In genomic region chr20:33609504-33609903, GRCh38 we compare ENCODE assay signal across 27 cellular contexts. TPM values are rescaled to one million over a fixed set of nuclear protein-coding genes. Genes with fewer than 3 reads are reported as not detected.
"Had no signal": no experiment of that assay in that cellular context is flagged by ENCODE, and none has a peak within 500 bp of the region (broad histone marks: within the 10 kb centered on the region; RNA-seq: fewer than 3 reads in every experiment).

No MANE protein-coding gene starts in this region.

- ATAC-seq: activated T-helper 17 cell treated with anti-CD3 and anti-CD28 coated beads, Interleukin-2, amount 50 U/mL, for 72 hours; esophagus mucosa; left lobe of liver; lower lobe of right lung; naive thymus-derived CD8-positive, alpha-beta T cell had no signal

- H3K27ac Mint-ChIP-seq: activated naive CD8-positive, alpha-beta T cell; activated T-helper 17 cell treated with anti-CD3 and anti-CD28 coated beads, Interleukin-2, amount 50 U/mL, for 72 hours; progenitor cell of endocrine pancreas; type B pancreatic cell had no signal

- H3K9me3 Mint-ChIP-seq: activated T-helper 17 cell treated with anti-CD3 and anti-CD28 coated beads, Interleukin-2, amount 50 U/mL, for 72 hours; immature natural killer cell; naive thymus-derived CD8-positive, alpha-beta T cell; type B pancreatic cell had no signal

- H3K4me3 Mint-ChIP-seq: activated naive CD8-positive, alpha-beta T cell; activated T-helper 17 cell treated with anti-CD3 and anti-CD28 coated beads, Interleukin-2, amount 50 U/mL, for 72 hours; immature natural killer cell; naive thymus-derived CD8-positive, alpha-beta T cell; type B pancreatic cell had no signal

- DNase-seq: activated CD4-positive, alpha-beta T cell treated with anti-CD3 and anti-CD28 coated beads for 1 hour; activated naive CD4-positive, alpha-beta T cell; activated T-cell treated with anti-CD3 and anti-CD28 coated beads, Interleukin-2, amount 50 U/mL, for 1 hour; adrenal gland; brain microvascular endothelial cell; caudate nucleus; dermis blood vessel endothelial cell; effector memory CD4-positive, alpha-beta T cell; foreskin melanocyte; glutamatergic neuron; immature natural killer cell; lower lobe of right lung; naive thymus-derived CD8-positive, alpha-beta T cell; retina; sigmoid colon; stimulated activated CD4-positive, alpha-beta T cell treated with anti-CD3 and anti-CD28 coated beads, Interleukin-15, amount 100 ng/mL, for 24 hours; stimulated activated naive CD4-positive, alpha-beta T cell; testis had no signal

- H3K27me3 Mint-ChIP-seq: activated naive CD8-positive, alpha-beta T cell; activated T-helper 17 cell treated with anti-CD3 and anti-CD28 coated beads, Interleukin-2, amount 50 U/mL, for 72 hours; naive thymus-derived CD8-positive, alpha-beta T cell; progenitor cell of endocrine pancreas; type B pancreatic cell had no signal

- H3K4me1 Mint-ChIP-seq: activated T-helper 17 cell treated with anti-CD3 and anti-CD28 coated beads, Interleukin-2, amount 50 U/mL, for 72 hours; immature natural killer cell had no signal

RNA-seq across cellular contexts. Expression of gene C20orf144, which starts 52.6 kb away (rescaled TPM):
- total RNA-seq: ascending aorta, dermis blood vessel endothelial cell, esophagus mucosa, kidney epithelial cell, left lobe of liver, lower lobe of right lung, progenitor cell of endocrine pancreas, vagina had no signal
- polyA plus RNA-seq: naive thymus-derived CD8-positive, alpha-beta T cell had no signal
